ENCODE assay signal across 16 cellular contexts in the genomic region with DNA sequence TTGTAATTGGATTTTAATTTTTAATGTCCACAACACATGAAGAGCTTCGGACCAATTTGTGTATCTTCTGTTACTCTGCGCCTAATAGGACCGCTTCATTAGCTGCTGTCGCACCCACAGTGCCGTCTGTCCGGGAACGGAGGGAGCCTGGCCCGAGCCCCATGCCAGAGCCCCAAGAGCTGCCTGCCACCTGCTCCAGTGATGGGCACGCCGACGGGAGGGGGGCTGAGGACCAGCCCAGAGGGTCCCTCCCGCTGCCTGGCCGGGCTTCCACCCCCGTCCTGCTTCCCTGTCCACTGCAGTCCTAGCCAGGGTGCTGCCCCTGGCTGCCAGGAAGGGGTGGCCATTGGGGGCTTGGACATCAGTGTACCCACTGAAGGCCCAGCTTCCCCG. TPM values are rescaled to one million over a fixed set of nuclear protein-coding genes. Genes with fewer than 3 reads are reported as not detected.
"Had no signal": no experiment of that assay in that cellular context is flagged by ENCODE, and none has a peak within 500 bp of the region (broad histone marks: within the 10 kb centered on the region; RNA-seq: fewer than 3 reads in every experiment).

No MANE protein-coding gene starts in this region.

- FAIRE-seq: islet of Langerhans had no signal

- ATAC-seq: activated CD8-positive, alpha-beta T cell treated with anti-CD3 and anti-CD28 coated beads for 36 hours; gastroesophageal sphincter; heart left ventricle; left colon had no signal

- H3K4me1 ChIP-seq: colonic mucosa had no signal

- H3K9me3 ChIP-seq: colonic mucosa, gastroesophageal sphincter, heart left ventricle, spleen, tibial artery had no signal

- H3K36me3 ChIP-seq: colonic mucosa, gastroesophageal sphincter, heart left ventricle, spleen, tibial artery had no signal

- DNase-seq: activated CD4-positive, alpha-beta T cell treated with anti-CD3 and anti-CD28 coated beads, Interleukin-2, amount 10 ng/mL, durations not matched to agents 7 days and 5 days; activated CD4-positive, CD25-positive, alpha-beta regulatory T cell treated with anti-CD3 and anti-CD28 coated beads, Interleukin-2, amount 50 U/mL, for 72 hours; activated CD8-positive, alpha-beta T cell treated with anti-CD3 and anti-CD28 coated beads for 36 hours; activated gamma-delta T cell treated with Interleukin-2 at 50 U/mL for 16 hours; aorta; colonic mucosa; heart left ventricle; left colon; nephron progenitor cell; spleen; stimulated activated CD4-positive, alpha-beta T cell treated with anti-CD3 and anti-CD28 coated beads, Interleukin-4, amount 100 ng/mL, for 24 hours; stimulated activated naive CD4-positive, alpha-beta T cell treated with Interleukin-2 at 50 U/mL for 16 hours; tibial artery had no signal

- H3K27ac ChIP-seq: colonic mucosa, epithelial cell of prostate, gastroesophageal sphincter, heart left ventricle, spleen, tibial artery had no signal

- H3K4me3 ChIP-seq: colonic mucosa, gastroesophageal sphincter, heart left ventricle, spleen, tibial artery had no signal

RNA-seq across cellular contexts. Expression of a gene that starts 30.3 kb away (rescaled TPM):
- polyA plus RNA-seq: aorta had no signal
